ENCODE assay signal across 17 cellular contexts in genomic region chr12:122508163-122508562, GRCh38. TPM values are rescaled to one million over a fixed set of nuclear protein-coding genes. Genes with fewer than 3 reads are reported as not detected.
DNase-seq lines count a peak whose midpoint lies in the region; ATAC-seq and TF ChIP-seq lines count a peak whose summit lies in the region.
"Had no signal": no experiment of that assay in that cellular context is flagged by ENCODE, and none has a peak within 500 bp of the region (broad histone marks: within the 10 kb centered on the region; RNA-seq: fewer than 3 reads in every experiment).

No MANE protein-coding gene starts in this region.

- no peaks in the 10 kb centered on the region for H3K4me1 ChIP-seq in GM23338 (ENCODE audit: insufficient read depth)

- H3K4me3 Mint-ChIP-seq in activated T-cell treated with anti-CD3 and anti-CD28 coated beads, Interleukin-2, amount 50 U/mL, for 24 hours: no peak overlapping the region
- no peak overlapping the region for H3K4me3 Mint-ChIP-seq in GM23338
- H3K4me3 Mint-ChIP-seq in chondrocyte (ENCODE audit: unreplicated experiment): no peak overlapping the region
- H3K4me3 Mint-ChIP-seq: CD14-positive monocyte; CD8-positive, alpha-beta T cell; H9; IgD-negative memory B cell had no signal

- H3K27ac Mint-ChIP-seq in activated T-cell treated with anti-CD3 and anti-CD28 coated beads, Interleukin-2, amount 50 U/mL, for 24 hours: peak overlapping the region; percentile 47
- H3K27ac Mint-ChIP-seq in GM23338: no peak overlapping the region
- H3K27ac Mint-ChIP-seq in chondrocyte (ENCODE audit: unreplicated experiment): peak overlapping the region; percentile 49
- H3K27ac Mint-ChIP-seq: CD8-positive, alpha-beta T cell had no signal

- peaks cover 96% of the 10 kb centered on the region for H3K36me3 Mint-ChIP-seq in activated T-cell treated with anti-CD3 and anti-CD28 coated beads, Interleukin-2, amount 50 U/mL, for 24 hours (ENCODE audit: low read depth)
- H3K36me3 Mint-ChIP-seq in GM23338 (ENCODE audit: low read depth) (peaks cover 96% of the 10 kb centered on the region), chondrocyte (ENCODE audit: low read depth) (peaks cover 41% of the 10 kb centered on the region)
- H3K36me3 Mint-ChIP-seq: IgD-negative memory B cell had no signal

- no peaks in the 10 kb centered on the region for H3K27me3 Mint-ChIP-seq in activated T-cell treated with anti-CD3 and anti-CD28 coated beads, Interleukin-2, amount 50 U/mL, for 24 hours
- H3K27me3 Mint-ChIP-seq in GM23338 (ENCODE audit: insufficient read depth, low read depth, poor library complexity) (peaks cover 4% of the 10 kb centered on the region), chondrocyte (ENCODE audit: low read depth) (no peaks in the 10 kb centered on the region)
- H3K27me3 Mint-ChIP-seq: IgD-negative memory B cell had no signal

- peaks cover 3% of the 10 kb centered on the region for H3K4me1 Mint-ChIP-seq in activated T-cell treated with anti-CD3 and anti-CD28 coated beads, Interleukin-2, amount 50 U/mL, for 24 hours (ENCODE audit: low read depth)
- no peaks in the 10 kb centered on the region for H3K4me1 Mint-ChIP-seq in GM23338
- no peaks in the 10 kb centered on the region for H3K4me1 Mint-ChIP-seq in chondrocyte (ENCODE audit: low read depth)
- H3K4me1 Mint-ChIP-seq: H9 had no signal

- H3K9me3 Mint-ChIP-seq in activated T-cell treated with anti-CD3 and anti-CD28 coated beads, Interleukin-2, amount 50 U/mL, for 24 hours: no peaks in the 10 kb centered on the region
- H3K9me3 Mint-ChIP-seq in GM23338: no peaks in the 10 kb centered on the region
- H3K9me3 Mint-ChIP-seq in chondrocyte (ENCODE audit: low read depth): no peaks in the 10 kb centered on the region
- H3K9me3 Mint-ChIP-seq: CD14-positive monocyte; CD8-positive, alpha-beta T cell; H9; IgD-negative memory B cell had no signal

- no peak overlapping the region for H2AFZ ChIP-seq in GM23338

- intact Hi-C loops in left ventricle myocardium superior (cut with micrococcal nuclease): no loop called here

- peaks cover 92% of the 10 kb centered on the region for H3K36me3 ChIP-seq in GM23338 (ENCODE audit: insufficient read depth)

- H3F3A ChIP-seq in GM23338 (replicated peaks; ENCODE audit: low read depth): peaks cover 55% of the 10 kb centered on the region

- H3K4me2 ChIP-seq in GM23338: no peak overlapping the region

- H3K27me3 ChIP-seq in GM23338 (ENCODE audit: insufficient read depth): no peaks in the 10 kb centered on the region

- ATAC-seq in GM23338: no peak
- ATAC-seq in left ventricle myocardium superior: peak; percentile 73
- no peak for ATAC-seq in HG02840 (IDR thresholded peaks at IDR 0.05; ENCODE audit: low FRiP score, unreplicated experiment)
- ATAC-seq: CD8-positive, alpha-beta T cell had no signal

- no peaks in the 10 kb centered on the region for H3K9me2 ChIP-seq in GM23338 (ENCODE audit: insufficient read depth)

- no peak overlapping the region for H3K4me3 ChIP-seq in GM23338

- DNase-seq in activated T-cell treated with anti-CD3 and anti-CD28 coated beads, Interleukin-2, amount 50 U/mL, for 24 hours: no peak
- no peak for DNase-seq in activated T-cell treated with anti-CD3 and anti-CD28 coated beads, Interleukin-2, amount 50 U/mL, for 48 hours
- DNase-seq in GM23338 (ENCODE audit: low spot score) (no peak), chondrocyte (ENCODE audit: low spot score) (no peak), left ventricle myocardium superior (no peak), iPS-NIHi11 (ENCODE audit: low spot score) (no peak)
- DNase-seq: CD8-positive, alpha-beta T cell; COR-L47; DMS153; DND-41; GDM1; GOT3; H9 had no signal

- H3K79me2 ChIP-seq in GM23338 (replicated peaks; ENCODE audit: insufficient read depth): peaks cover 45% of the 10 kb centered on the region

- peak overlapping the region; percentile 27; the same call in 1 of the 2 replicates for H3K27ac ChIP-seq in GM23338 (ENCODE audit: low read depth)
- H3K27ac ChIP-seq: 22Rv1 had no signal

- TF ChIP-seq CTCF in GM23338 (conservative IDR thresholded peaks at IDR 0.05; ENCODE audit: low read depth in 2 of 2) (no peak), chondrocyte (IDR thresholded peaks at IDR 0.05) (no peak)

- peaks cover 29% of the 10 kb centered on the region for H4K20me1 ChIP-seq in GM23338 (replicated peaks; ENCODE audit: insufficient read depth)

TF ChIP-seq in GM23338, 12 proteins besides CTCF, POLR2A, EP300 and RAD21 (continues in another document):
- TF ChIP-seq EZH2 (IDR thresholded peaks at IDR 0.05; ENCODE audit: low read depth, unreplicated experiment) (no peak), ZNF331 (CRISPR knock-in tag; IDR thresholded peaks at IDR 0.05; ENCODE audit: low read depth) (no peak), NANOG (IDR thresholded peaks at IDR 0.05; ENCODE audit: borderline replicate concordance) (no peak), CREB1 (CRISPR knock-in tag; IDR thresholded peaks at IDR 0.05; ENCODE audit: low read depth) (no peak), POLR2AphosphoS5 (IDR thresholded peaks at IDR 0.05; ENCODE audit: low read depth) (no peak), ZNF114 (CRISPR knock-in tag; IDR thresholded peaks at IDR 0.05) (no peak), REST (IDR thresholded peaks at IDR 0.05; ENCODE audit: unreplicated experiment) (no peak), JUNB (IDR thresholded peaks at IDR 0.05; ENCODE audit: unreplicated experiment) (no peak), EZH2phosphoT487 (IDR thresholded peaks at IDR 0.05; ENCODE audit: unreplicated experiment) (no peak)

RNA-seq across cellular contexts. Expression of gene ZCCHC8, which starts 7.4 kb away (rescaled TPM):
- total RNA-seq in GM23338 (2014; rRNA removed; shearing (Covaris generic)): 21.7 and 39.0 TPM in 2 replicates
- polyA plus RNA-seq in GM23338 (2016; fragmentation: Nextera tagmentation; extraction: Ambion mirVana): 23.9 and 24.8 TPM in 2 replicates
- total RNA-seq in chondrocyte: 16.8 to 21.8 TPM (median 20.2 TPM) in 3 replicates
- total RNA-seq in left ventricle myocardium superior: 9.0 TPM

RNA-seq across cellular contexts. Expression of gene RSRC2, which starts 18.6 kb away (rescaled TPM):
- 55.4 and 76.3 TPM in 2 replicates for total RNA-seq in GM23338 (2014; rRNA removed; shearing (Covaris generic))
- 161 and 184 TPM in 2 replicates for polyA plus RNA-seq in GM23338 (2016; fragmentation: Nextera tagmentation; extraction: Ambion mirVana)
- total RNA-seq in chondrocyte: 50.7 to 61.5 TPM (median 51.0 TPM) in 3 replicates
- 36.7 TPM for total RNA-seq in left ventricle myocardium superior

RNA-seq across cellular contexts. Expression of gene KNTC1, which starts 18.9 kb away (rescaled TPM):
- 85.2 and 98.0 TPM in 2 replicates for total RNA-seq in GM23338 (2014; rRNA removed; shearing (Covaris generic))
- polyA plus RNA-seq in GM23338 (2016; fragmentation: Nextera tagmentation; extraction: Ambion mirVana): 47.3 and 55.2 TPM in 2 replicates
- total RNA-seq in chondrocyte: 9.2 to 22.6 TPM (median 11.8 TPM) in 3 replicates
- total RNA-seq in left ventricle myocardium superior: 3.5 TPM
